ENCODE assay signal across 14 cellular contexts in the genomic region with DNA sequence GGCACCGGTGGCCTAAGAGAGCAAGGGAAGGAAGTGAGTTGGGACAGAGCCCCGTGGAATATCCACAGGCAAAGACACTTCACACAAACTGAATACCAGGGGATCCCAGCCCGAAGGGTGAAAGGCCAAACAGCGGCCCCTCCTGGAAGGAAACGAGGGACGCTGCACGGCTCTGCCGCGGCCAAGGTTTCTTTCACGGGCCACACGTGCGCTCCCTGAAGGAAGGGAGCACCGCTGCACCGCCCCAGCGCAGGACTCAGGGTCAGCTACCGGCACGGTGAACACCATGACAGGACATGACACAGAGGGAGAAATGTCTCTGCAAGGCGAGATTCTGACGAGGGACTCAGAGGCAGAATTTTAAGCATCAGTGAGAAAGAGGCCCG.
"Had no signal": no experiment of that assay in that cellular context is flagged by ENCODE, and none has a peak within 500 bp of the region (broad histone marks: within the 10 kb centered on the region; RNA-seq: fewer than 3 reads in every experiment).

No MANE protein-coding gene starts in this region.

- H3K4me3 Mint-ChIP-seq: activated naive CD4-positive, alpha-beta T cell treated with anti-CD3 and anti-CD28 coated beads for 36 hours; activated T-helper 17 cell treated with anti-CD3 and anti-CD28 coated beads, Interleukin-2, amount 50 U/mL, for 72 hours; naive thymus-derived CD8-positive, alpha-beta T cell; stimulated activated naive CD8-positive, alpha-beta T cell treated with anti-CD3 and anti-CD28 coated beads, Interleukin-15, amount 100 ng/mL, for 72 hours had no signal

- H3K9me3 Mint-ChIP-seq: activated naive CD4-positive, alpha-beta T cell treated with anti-CD3 and anti-CD28 coated beads for 36 hours; activated T-helper 17 cell treated with anti-CD3 and anti-CD28 coated beads, Interleukin-2, amount 50 U/mL, for 72 hours; stimulated activated naive CD8-positive, alpha-beta T cell treated with anti-CD3 and anti-CD28 coated beads, Interleukin-15, amount 100 ng/mL, for 72 hours had no signal

- H3K4me1 ChIP-seq: gastrocnemius medialis, prostate gland had no signal

- H3K27ac Mint-ChIP-seq: activated naive CD4-positive, alpha-beta T cell treated with anti-CD3 and anti-CD28 coated beads for 36 hours; activated T-helper 17 cell treated with anti-CD3 and anti-CD28 coated beads, Interleukin-2, amount 50 U/mL, for 72 hours had no signal

- H3K9me3 ChIP-seq: gastrocnemius medialis, prostate gland, upper lobe of right lung had no signal

- H3K27me3 ChIP-seq: dorsolateral prefrontal cortex, gastrocnemius medialis, upper lobe of right lung had no signal

- H3K27ac ChIP-seq: prostate gland, upper lobe of right lung had no signal

- ATAC-seq: activated CD4-positive, CD25-positive, alpha-beta regulatory T cell treated with anti-CD3 and anti-CD28 coated beads, Interleukin-2, amount 50 U/mL, for 24 hours; activated T-helper 17 cell treated with anti-CD3 and anti-CD28 coated beads, Interleukin-2, amount 50 U/mL, for 72 hours; naive thymus-derived CD8-positive, alpha-beta T cell; sciatic nerve; stimulated activated naive CD8-positive, alpha-beta T cell treated with anti-CD3 and anti-CD28 coated beads, Interleukin-15, amount 100 ng/mL, for 72 hours; upper lobe of right lung had no signal

- H3K36me3 ChIP-seq: prostate gland, upper lobe of right lung had no signal

- H3K4me1 Mint-ChIP-seq: activated T-helper 17 cell treated with anti-CD3 and anti-CD28 coated beads, Interleukin-2, amount 50 U/mL, for 72 hours had no signal

- H3K27me3 Mint-ChIP-seq: activated T-helper 17 cell treated with anti-CD3 and anti-CD28 coated beads, Interleukin-2, amount 50 U/mL, for 72 hours; naive thymus-derived CD8-positive, alpha-beta T cell; stimulated activated naive CD8-positive, alpha-beta T cell treated with anti-CD3 and anti-CD28 coated beads, Interleukin-15, amount 100 ng/mL, for 72 hours had no signal

- H3K4me3 ChIP-seq: gastrocnemius medialis, prostate gland, upper lobe of right lung had no signal

- DNase-seq: activated CD4-positive, alpha-beta T cell treated with anti-CD3 and anti-CD28 coated beads, Interleukin-2, amount 50 U/mL, for 1 hour; activated naive CD4-positive, alpha-beta T cell treated with anti-CD3 and anti-CD28 coated beads for 36 hours; erythroblast; naive thymus-derived CD8-positive, alpha-beta T cell; occipital lobe; stimulated activated naive CD8-positive, alpha-beta T cell treated with anti-CD3 and anti-CD28 coated beads, Interleukin-15, amount 100 ng/mL, for 72 hours; T-helper 9 cell had no signal
